In genomic region chr21:14600569-14601308, GRCh38 we compare ENCODE assay signal across 1 cellular context.
TF ChIP-seq lines count a peak whose summit lies in the region.

No MANE protein-coding gene starts in this region.

TF ChIP-seq in endothelial cell of umbilical vein, 7 proteins besides CTCF, POLR2A, EP300 and RAD21:
- no peak for TF ChIP-seq GATA2 (IDR thresholded peaks at IDR 0.05; ENCODE audit: insufficient read depth, insufficient read length, low read depth, low read length)
- no peak for TF ChIP-seq FOS (IDR thresholded peaks at IDR 0.05; ENCODE audit: borderline replicate concordance, insufficient read depth, low read length)
- no peak for TF ChIP-seq MAX (IDR thresholded peaks at IDR 0.05; ENCODE audit: insufficient read depth, insufficient read length)
- TF ChIP-seq MYC (IDR thresholded peaks at IDR 0.05; ENCODE audit: low read depth, low read length), result no peak
- no peak for TF ChIP-seq JUN (IDR thresholded peaks at IDR 0.05; ENCODE audit: borderline replicate concordance, insufficient read depth, insufficient read length, low read depth)
- TF ChIP-seq POLR2AphosphoS5 (IDR thresholded peaks at IDR 0.05; ENCODE audit: insufficient read depth, low read depth, low read length), result no peak
- no peak for TF ChIP-seq EZH2 (IDR thresholded peaks at IDR 0.05; ENCODE audit: borderline replicate concordance, low read depth, low read length, severe bottlenecking)
